In the genomic region with DNA sequence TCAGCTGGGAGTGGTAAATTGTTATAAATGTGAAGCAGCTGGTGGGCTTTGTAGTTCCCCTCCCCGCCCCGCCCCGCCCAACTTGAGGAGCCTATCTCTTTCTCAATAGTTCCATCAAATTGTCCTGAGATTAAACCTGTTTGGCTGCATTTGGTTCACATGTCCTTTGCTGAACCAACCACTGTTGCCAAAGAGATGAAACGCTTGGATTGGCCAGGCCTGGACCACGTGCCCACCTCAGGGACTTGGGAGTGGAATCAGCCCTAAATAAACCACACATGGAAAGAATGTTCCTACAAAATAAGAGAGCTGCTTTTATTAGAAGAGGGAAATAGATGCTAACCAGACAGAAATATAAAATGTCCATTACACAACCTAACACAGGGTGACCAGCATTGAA, we compare ENCODE assay signal across 11 cellular contexts.
"Had no signal": no experiment of that assay in that cellular context is flagged by ENCODE, and none has a peak within 500 bp of the region (broad histone marks: within the 10 kb centered on the region; RNA-seq: fewer than 3 reads in every experiment).

No MANE protein-coding gene starts in this region.

- H3K36me3 ChIP-seq: HAP-1 had no signal

- FAIRE-seq: HTR-8/SVneo had no signal

- H3K4me3 ChIP-seq: GM23248, HAP-1 had no signal

- ATAC-seq: HCT116 had no signal

- H3K4me2 ChIP-seq: KMS-11 had no signal

- H3K4me1 ChIP-seq: HAP-1 had no signal

- H2AFZ ChIP-seq: GM23248 had no signal

- H3K9me3 ChIP-seq: HAP-1 had no signal

- H3K9ac ChIP-seq: GM23248, KMS-11 had no signal

- DNase-seq: GM23248, GOT3, H7, HFFc6, IMR-90, Karpas-422, KBM-7 had no signal

- H3K27ac ChIP-seq: GM23248, KMS-11 had no signal
